ENCODE assay signal across 18 cellular contexts in the genomic region with DNA sequence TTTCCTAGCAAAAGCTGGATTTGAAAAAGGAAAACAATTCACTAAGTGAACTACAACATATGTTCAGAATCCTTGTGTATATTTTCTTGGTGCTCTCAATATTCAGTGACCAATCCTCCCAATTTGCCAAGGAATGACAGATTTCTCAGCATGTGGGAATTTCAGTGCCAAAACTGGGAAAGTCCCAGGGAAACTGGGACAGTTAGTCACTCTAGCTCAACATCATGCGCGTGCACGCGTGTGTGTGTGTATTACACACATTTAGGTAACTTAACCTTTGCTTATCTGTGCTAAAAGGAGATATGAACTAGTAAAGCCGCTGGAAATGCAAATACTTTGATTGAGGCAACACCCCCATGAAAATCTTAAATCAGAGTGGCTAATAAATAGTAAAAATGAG. TPM values are rescaled to one million over a fixed set of nuclear protein-coding genes. Genes with fewer than 3 reads are reported as not detected.
DNase-seq lines count a peak whose midpoint lies in the region; ATAC-seq, FAIRE-seq and TF ChIP-seq lines count a peak whose summit lies in the region.
"Had no signal": no experiment of that assay in that cellular context is flagged by ENCODE, and none has a peak within 500 bp of the region (broad histone marks: within the 10 kb centered on the region; RNA-seq: fewer than 3 reads in every experiment).

No MANE protein-coding gene starts in this region.

- peak; percentile 99 for FAIRE-seq in H54 (lab: Jason Lieb, UNC)

- no peaks in the 10 kb centered on the region for H3K9me3 ChIP-seq in WERI-Rb-1 (ENCODE audit: severe bottlenecking)
- H3K9me3 ChIP-seq: BE2C, psoas muscle had no signal

- no peak overlapping the region for H2AFZ ChIP-seq in ACC112 (ENCODE audit: low read length, unreplicated experiment)
- H2AFZ ChIP-seq: GM23338, hepatocyte had no signal

- no peaks in the 10 kb centered on the region for H3K27me3 ChIP-seq in ACC112 (ENCODE audit: insufficient read depth, low read length)
- no peaks in the 10 kb centered on the region for H3K27me3 ChIP-seq in WERI-Rb-1 (ENCODE audit: insufficient read depth, low read depth, severe bottlenecking)
- H3K27me3 ChIP-seq: BE2C, hepatocyte had no signal

- ATAC-seq in left ventricle myocardium superior (peak; percentile 30), GM21367 (IDR thresholded peaks at IDR 0.05; ENCODE audit: unreplicated experiment) (no peak), HG03196 (IDR thresholded peaks at IDR 0.05; ENCODE audit: unreplicated experiment) (no peak)
- ATAC-seq: activated naive CD8-positive, alpha-beta T cell treated with anti-CD3 and anti-CD28 coated beads, Interleukin-2, amount 50 U/mL, for 24 hours; GM23338; psoas muscle; stimulated activated naive B cell treated with anti-CD40 and anti-IgM and Interleukin-4, amounts not matched to agents 10 μg/mL and 1 μg/mL and 100 μg/mL, for 72 hours had no signal

- no peak for TF ChIP-seq POLR2A in H54 (IDR thresholded peaks at IDR 0.05; ENCODE audit: low read depth, low read length)

- TF ChIP-seq CTCF in astrocyte of the spinal cord (IDR thresholded peaks at IDR 0.05; ENCODE audit: low read depth, low read length) = no peak
- TF ChIP-seq CTCF in WERI-Rb-1 (IDR thresholded peaks at IDR 0.05; ENCODE audit: low read depth, low read length) = no peak

- in situ Hi-C loops in astrocyte of the spinal cord (cut with HindIII; ENCODE audit: low sequenced_read_pairs) = no loop called here

- peaks cover 6% of the 10 kb centered on the region for H3K4me1 ChIP-seq in ACC112 (ENCODE audit: control insufficient read depth, insufficient read depth, low read length, unreplicated experiment)
- H3K4me1 ChIP-seq: BE2C, psoas muscle had no signal

- H3K79me2 ChIP-seq in ACC112 (ENCODE audit: control insufficient read depth, insufficient read depth, low read length, unreplicated experiment) = no peaks in the 10 kb centered on the region

- no peak overlapping the region for H3K4me3 ChIP-seq in ACC112 (ENCODE audit: low read depth, low read length)
- H3K4me3 ChIP-seq in astrocyte of the spinal cord (ENCODE audit: low read depth, low read length) = no peak overlapping the region
- no peak overlapping the region for H3K4me3 ChIP-seq in WERI-Rb-1 (ENCODE audit: low read depth, low read length)
- H3K4me3 ChIP-seq: GM23338, hepatocyte, psoas muscle had no signal

- H3K27ac ChIP-seq in ACC112 (ENCODE audit: low read depth, low read length) (peak overlapping the region; percentile 20; the same call in 1 of the 2 replicates), WERI-Rb-1 (no peak overlapping the region)
- H3K27ac ChIP-seq: hepatocyte, psoas muscle had no signal

- H3K36me3 ChIP-seq in ACC112 (ENCODE audit: insufficient read depth, low read length) = peaks cover 53% of the 10 kb centered on the region
- H3K36me3 ChIP-seq in WERI-Rb-1 = peaks cover 45% of the 10 kb centered on the region

- DNase-seq in H54 (ENCODE audit: insufficient read length, low spot score) (peak; percentile 25), astrocyte of the spinal cord (ENCODE audit: low read depth, low spot score) (peak; percentile 72), left ventricle myocardium superior (peak; percentile 39), NCI-H187 treated with DMSO at 0.1 percent for 48 hours (lab: John Stamatoyannopoulos, UW) (no peak), WERI-Rb-1 (no peak)
- DNase-seq: activated CD4-positive, CD25-positive, alpha-beta regulatory T cell treated with anti-CD3 and anti-CD28 coated beads, Interleukin-2, amount 50 U/mL, for 72 hours; activated naive CD8-positive, alpha-beta T cell treated with anti-CD3 and anti-CD28 coated beads, Interleukin-2, amount 50 U/mL, for 24 hours; activated T-cell treated with anti-CD3 and anti-CD28 coated beads for 4 hours; BE2C; effector CD8-positive, alpha-beta T cell; OCI-M1; stimulated activated naive B cell treated with anti-CD40 and anti-IgM and Interleukin-4, amounts not matched to agents 10 μg/mL and 1 μg/mL and 100 μg/mL, for 72 hours had no signal

- intact Hi-C loops in left ventricle myocardium superior (cut with micrococcal nuclease) = no loop called here

RNA-seq across cellular contexts. Expression of a gene that starts 26.1 kb away (rescaled TPM):
- 1.9 TPM for total RNA-seq in left ventricle myocardium superior
- total RNA-seq: GM23338 had no signal

Comparison
In these comparisons a context has a peak if more than half of its experiments do, and no peak if none do; other contexts are left out.
1. DNase-seq: peak in H54 (single experiment), astrocyte of the spinal cord (single experiment) and left ventricle myocardium superior (single experiment); none in NCI-H187 treated with DMSO at 0.1 percent for 48 hours (single experiment) and WERI-Rb-1 (single experiment).